Comparison of ENCODE assay signal across 1 cellular context in the genomic region with DNA sequence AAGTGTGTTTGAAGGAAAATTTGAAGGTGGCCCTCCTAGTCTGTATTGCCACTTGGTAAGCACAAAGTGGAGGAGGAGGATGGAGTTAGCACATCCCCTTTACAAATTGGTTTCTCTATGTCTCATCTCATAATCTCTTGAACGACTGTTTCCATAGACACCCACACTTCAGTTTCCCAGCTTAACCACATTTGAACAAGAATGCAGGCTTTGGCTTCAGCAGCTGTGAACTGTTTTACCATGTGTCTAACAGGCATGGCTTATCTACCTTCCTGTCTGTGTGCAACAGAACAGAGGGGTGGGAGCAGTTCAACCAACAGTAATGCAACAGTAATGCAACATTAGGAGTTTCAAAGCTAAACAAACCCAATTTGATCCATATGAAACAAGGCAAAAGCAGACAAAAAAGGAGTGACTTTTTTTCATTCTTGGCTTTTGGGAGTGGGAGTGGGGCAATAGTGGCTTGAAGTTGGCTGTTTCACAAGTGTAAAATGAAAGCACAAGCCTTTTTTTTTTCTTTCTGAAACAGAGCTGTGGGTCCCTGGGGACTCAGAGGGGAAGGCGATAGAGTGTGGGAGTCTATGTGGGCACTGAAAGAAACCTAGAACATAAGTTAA.
TF ChIP-seq lines count a peak whose summit lies in the region.

No MANE protein-coding gene starts in this region.

TF ChIP-seq in GM12878, 131 proteins besides CTCF, POLR2A, EP300 and RAD21 (continued from another document and continues in another):
- TF ChIP-seq RELA (IDR thresholded peaks at IDR 0.05; ENCODE audit: borderline replicate concordance, partially characterized antibody) (no peak), MTA2 (IDR thresholded peaks at IDR 0.05; ENCODE audit: low read depth) (peak; percentile 92), CREM (IDR thresholded peaks at IDR 0.05; ENCODE audit: low read depth) (peak; percentile 75; the same call in 1 of the 2 replicates), BHLHE40 (IDR thresholded peaks at IDR 0.05; ENCODE audit: borderline replicate concordance in 1 of 2, low read depth in 2 of 2, low read length in 1 of 2) (peak in 1 of 2 experiments; percentile 40; a peak in 1 of 4 replicates), SUPT20H (IDR thresholded peaks at IDR 0.05; ENCODE audit: borderline replicate concordance, control insufficient read depth, low read depth, low read length) (no peak), ZNF592 (IDR thresholded peaks at IDR 0.05) (no peak), ASH2L (IDR thresholded peaks at IDR 0.05; ENCODE audit: borderline replicate concordance, low read depth) (peak; percentile 64; the same call in 1 of the 2 replicates), NR2C1 (IDR thresholded peaks at IDR 0.05) (0 out of 2 replicates have a peak, but pooled peaks have one; percentile 6), PKNOX1 (IDR thresholded peaks at IDR 0.05) (peak; percentile 71), DPF2 (IDR thresholded peaks at IDR 0.05) (peak; percentile 90), SRF (IDR thresholded peaks at IDR 0.05; ENCODE audit: low read depth in 2 of 2, low read length in 2 of 2) (no peak), HSF1 (IDR thresholded peaks at IDR 0.05; ENCODE audit: low read depth, low read length) (no peak), NFIC (IDR thresholded peaks at IDR 0.05; ENCODE audit: low read depth, low read length) (peak; percentile 93), KAT2A (conservative IDR thresholded peaks at IDR 0.05; ENCODE audit: control insufficient read depth, low read depth, low read length) (no peak), KLF5 (IDR thresholded peaks at IDR 0.05; ENCODE audit: partially characterized antibody) (no peak), NR2F1 (conservative IDR thresholded peaks at IDR 0.05) (peak; percentile 29; the same call in 1 of the 2 replicates), ZNF217 (IDR thresholded peaks at IDR 0.05) (peak; percentile 85), SIX5 (IDR thresholded peaks at IDR 0.05; ENCODE audit: low read depth, low read length, severe bottlenecking) (no peak), YBX1 (IDR thresholded peaks at IDR 0.05) (peak; percentile 63; the same call in 1 of the 2 replicates), KDM1A (IDR thresholded peaks at IDR 0.05; ENCODE audit: borderline replicate concordance) (no peak), GABPA (IDR thresholded peaks at IDR 0.05; ENCODE audit: low read depth) (0 out of 2 replicates have a peak, but pooled peaks have one; percentile 43), TAF1 (IDR thresholded peaks at IDR 0.05; ENCODE audit: borderline replicate concordance, low read depth, low read length) (no peak), HDGF (IDR thresholded peaks at IDR 0.05) (no peak), CHD4 (IDR thresholded peaks at IDR 0.05) (no peak), WRNIP1 (IDR thresholded peaks at IDR 0.05; ENCODE audit: borderline replicate concordance, low read depth, low read length) (no peak), EGR1 (IDR thresholded peaks at IDR 0.05; ENCODE audit: borderline replicate concordance in 1 of 2, low read depth in 2 of 2, low read length in 2 of 2) (peak in 1 of 2 experiments; percentile 46; a peak in 1 of 3 replicates), BRCA1 (IDR thresholded peaks at IDR 0.05; ENCODE audit: low read depth, low read length) (no peak), RFX5 (IDR thresholded peaks at IDR 0.05; ENCODE audit: low read depth, low read length) (peak; percentile 14; the same call in 1 of the 2 replicates), RCOR1 (conservative IDR thresholded peaks at IDR 0.05; ENCODE audit: low read depth, low read length) (no peak), ZNF384 (IDR thresholded peaks at IDR 0.05; ENCODE audit: borderline replicate concordance, low read depth, low read length) (peak; percentile 97), RBBP5 (conservative IDR thresholded peaks at IDR 0.05) (no peak), RB1 (IDR thresholded peaks at IDR 0.05; ENCODE audit: borderline replicate concordance) (no peak; the same call in 1 of the 2 replicates), ZBTB4 (CRISPR knock-in tag; IDR thresholded peaks at IDR 0.05) (no peak), NBN (IDR thresholded peaks at IDR 0.05) (peak; percentile 89), MYC (IDR thresholded peaks at IDR 0.05; ENCODE audit: insufficient read depth, insufficient read length, insufficient replicate concordance, low read length, severe bottlenecking) (no peak), ESRRA (IDR thresholded peaks at IDR 0.05; ENCODE audit: low read length) (no peak), SP1 (IDR thresholded peaks at IDR 0.05; ENCODE audit: low read depth, low read length) (peak; percentile 33)
- TF ChIP-seq, protein P1, sequence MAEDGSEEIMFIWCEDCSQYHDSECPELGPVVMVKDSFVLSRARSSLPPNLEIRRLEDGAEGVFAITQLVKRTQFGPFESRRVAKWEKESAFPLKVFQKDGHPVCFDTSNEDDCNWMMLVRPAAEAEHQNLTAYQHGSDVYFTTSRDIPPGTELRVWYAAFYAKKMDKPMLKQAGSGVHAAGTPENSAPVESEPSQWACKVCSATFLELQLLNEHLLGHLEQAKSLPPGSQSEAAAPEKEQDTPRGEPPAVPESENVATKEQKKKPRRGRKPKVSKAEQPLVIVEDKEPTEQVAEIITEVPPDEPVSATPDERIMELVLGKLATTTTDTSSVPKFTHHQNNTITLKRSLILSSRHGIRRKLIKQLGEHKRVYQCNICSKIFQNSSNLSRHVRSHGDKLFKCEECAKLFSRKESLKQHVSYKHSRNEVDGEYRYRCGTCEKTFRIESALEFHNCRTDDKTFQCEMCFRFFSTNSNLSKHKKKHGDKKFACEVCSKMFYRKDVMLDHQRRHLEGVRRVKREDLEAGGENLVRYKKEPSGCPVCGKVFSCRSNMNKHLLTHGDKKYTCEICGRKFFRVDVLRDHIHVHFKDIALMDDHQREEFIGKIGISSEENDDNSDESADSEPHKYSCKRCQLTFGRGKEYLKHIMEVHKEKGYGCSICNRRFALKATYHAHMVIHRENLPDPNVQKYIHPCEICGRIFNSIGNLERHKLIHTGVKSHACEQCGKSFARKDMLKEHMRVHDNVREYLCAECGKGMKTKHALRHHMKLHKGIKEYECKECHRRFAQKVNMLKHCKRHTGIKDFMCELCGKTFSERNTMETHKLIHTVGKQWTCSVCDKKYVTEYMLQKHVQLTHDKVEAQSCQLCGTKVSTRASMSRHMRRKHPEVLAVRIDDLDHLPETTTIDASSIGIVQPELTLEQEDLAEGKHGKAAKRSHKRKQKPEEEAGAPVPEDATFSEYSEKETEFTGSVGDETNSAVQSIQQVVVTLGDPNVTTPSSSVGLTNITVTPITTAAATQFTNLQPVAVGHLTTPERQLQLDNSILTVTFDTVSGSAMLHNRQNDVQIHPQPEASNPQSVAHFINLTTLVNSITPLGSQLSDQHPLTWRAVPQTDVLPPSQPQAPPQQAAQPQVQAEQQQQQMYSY (CRISPR knock-in tag; IDR thresholded peaks at IDR 0.05): no peak
- TF ChIP-seq, protein P2, sequence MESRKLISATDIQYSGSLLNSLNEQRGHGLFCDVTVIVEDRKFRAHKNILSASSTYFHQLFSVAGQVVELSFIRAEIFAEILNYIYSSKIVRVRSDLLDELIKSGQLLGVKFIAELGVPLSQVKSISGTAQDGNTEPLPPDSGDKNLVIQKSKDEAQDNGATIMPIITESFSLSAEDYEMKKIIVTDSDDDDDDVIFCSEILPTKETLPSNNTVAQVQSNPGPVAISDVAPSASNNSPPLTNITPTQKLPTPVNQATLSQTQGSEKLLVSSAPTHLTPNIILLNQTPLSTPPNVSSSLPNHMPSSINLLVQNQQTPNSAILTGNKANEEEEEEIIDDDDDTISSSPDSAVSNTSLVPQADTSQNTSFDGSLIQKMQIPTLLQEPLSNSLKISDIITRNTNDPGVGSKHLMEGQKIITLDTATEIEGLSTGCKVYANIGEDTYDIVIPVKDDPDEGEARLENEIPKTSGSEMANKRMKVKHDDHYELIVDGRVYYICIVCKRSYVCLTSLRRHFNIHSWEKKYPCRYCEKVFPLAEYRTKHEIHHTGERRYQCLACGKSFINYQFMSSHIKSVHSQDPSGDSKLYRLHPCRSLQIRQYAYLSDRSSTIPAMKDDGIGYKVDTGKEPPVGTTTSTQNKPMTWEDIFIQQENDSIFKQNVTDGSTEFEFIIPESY (IDR thresholded peaks at IDR 0.05): no peak
- TF ChIP-seq, protein P3, sequence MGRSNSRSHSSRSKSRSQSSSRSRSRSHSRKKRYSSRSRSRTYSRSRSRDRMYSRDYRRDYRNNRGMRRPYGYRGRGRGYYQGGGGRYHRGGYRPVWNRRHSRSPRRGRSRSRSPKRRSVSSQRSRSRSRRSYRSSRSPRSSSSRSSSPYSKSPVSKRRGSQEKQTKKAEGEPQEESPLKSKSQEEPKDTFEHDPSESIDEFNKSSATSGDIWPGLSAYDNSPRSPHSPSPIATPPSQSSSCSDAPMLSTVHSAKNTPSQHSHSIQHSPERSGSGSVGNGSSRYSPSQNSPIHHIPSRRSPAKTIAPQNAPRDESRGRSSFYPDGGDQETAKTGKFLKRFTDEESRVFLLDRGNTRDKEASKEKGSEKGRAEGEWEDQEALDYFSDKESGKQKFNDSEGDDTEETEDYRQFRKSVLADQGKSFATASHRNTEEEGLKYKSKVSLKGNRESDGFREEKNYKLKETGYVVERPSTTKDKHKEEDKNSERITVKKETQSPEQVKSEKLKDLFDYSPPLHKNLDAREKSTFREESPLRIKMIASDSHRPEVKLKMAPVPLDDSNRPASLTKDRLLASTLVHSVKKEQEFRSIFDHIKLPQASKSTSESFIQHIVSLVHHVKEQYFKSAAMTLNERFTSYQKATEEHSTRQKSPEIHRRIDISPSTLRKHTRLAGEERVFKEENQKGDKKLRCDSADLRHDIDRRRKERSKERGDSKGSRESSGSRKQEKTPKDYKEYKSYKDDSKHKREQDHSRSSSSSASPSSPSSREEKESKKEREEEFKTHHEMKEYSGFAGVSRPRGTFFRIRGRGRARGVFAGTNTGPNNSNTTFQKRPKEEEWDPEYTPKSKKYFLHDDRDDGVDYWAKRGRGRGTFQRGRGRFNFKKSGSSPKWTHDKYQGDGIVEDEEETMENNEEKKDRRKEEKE (IDR thresholded peaks at IDR 0.05): no peak
